In genomic region chr19:10718205-10719196, GRCh38 we compare ENCODE assay signal across 1 cellular context.
TF ChIP-seq lines count a peak whose summit lies in the region.

No MANE protein-coding gene starts in this region.

TF ChIP-seq in GM12878, 131 proteins besides CTCF, POLR2A, EP300 and RAD21 (continued from another document and continues in another):
- no peak for TF ChIP-seq RAD51 (IDR thresholded peaks at IDR 0.05)
- no peak for TF ChIP-seq E2F8 (IDR thresholded peaks at IDR 0.05; ENCODE audit: low read depth, partially characterized antibody)
- no peak for TF ChIP-seq DPF2 (IDR thresholded peaks at IDR 0.05)
- TF ChIP-seq MYB (IDR thresholded peaks at IDR 0.05; ENCODE audit: borderline replicate concordance, low read depth, low read length): no peak
- TF ChIP-seq E4F1 (IDR thresholded peaks at IDR 0.05; ENCODE audit: borderline replicate concordance, partially characterized antibody): no peak
- no peak for TF ChIP-seq RCOR1 (conservative IDR thresholded peaks at IDR 0.05; ENCODE audit: low read depth, low read length)
- no peak for TF ChIP-seq CBX3 (IDR thresholded peaks at IDR 0.05; ENCODE audit: borderline replicate concordance, low read depth)
- no peak for TF ChIP-seq ZZZ3 (IDR thresholded peaks at IDR 0.05; ENCODE audit: control insufficient read depth, insufficient read length, low read depth)
- 0 out of 2 replicates have a peak, but pooled peaks have one; percentile 10 for TF ChIP-seq MXI1 (IDR thresholded peaks at IDR 0.05; ENCODE audit: low read depth, low read length)
- no peak for TF ChIP-seq CREM (IDR thresholded peaks at IDR 0.05; ENCODE audit: low read depth)
- no peak for TF ChIP-seq HDGF (IDR thresholded peaks at IDR 0.05)
- no peak for TF ChIP-seq MLLT1 (IDR thresholded peaks at IDR 0.05)
- no peak for TF ChIP-seq FOXM1 (IDR thresholded peaks at IDR 0.05; ENCODE audit: low read depth, low read length)
- no peak for TF ChIP-seq TCF12 (IDR thresholded peaks at IDR 0.05; ENCODE audit: low read depth, low read length)
- peak; percentile 20; the same call in 1 of the 2 replicates for TF ChIP-seq POLR2AphosphoS5 (IDR thresholded peaks at IDR 0.05; ENCODE audit: low read length)
- TF ChIP-seq NR2C2 (IDR thresholded peaks at IDR 0.05; ENCODE audit: borderline replicate concordance, control insufficient read depth, insufficient read length, low read depth): no peak
- TF ChIP-seq FOXK2 (IDR thresholded peaks at IDR 0.05): no peak
- no peak for TF ChIP-seq IRF4 (IDR thresholded peaks at IDR 0.05; ENCODE audit: low read depth, low read length)
- TF ChIP-seq ZSCAN29 (IDR thresholded peaks at IDR 0.05): no peak
- no peak for TF ChIP-seq SRF (IDR thresholded peaks at IDR 0.05; ENCODE audit: low read depth in 2 of 2, low read length in 2 of 2)
- peak; percentile 82; the same call in 1 of the 2 replicates for TF ChIP-seq IKZF1 (conservative IDR thresholded peaks at IDR 0.05)
- no peak for TF ChIP-seq ZNF274 (IDR thresholded peaks at IDR 0.05; ENCODE audit: insufficient read depth, insufficient read length)
- TF ChIP-seq REST (IDR thresholded peaks at IDR 0.05; ENCODE audit: low read depth, low read length): no peak
- no peak for TF ChIP-seq ASH2L (IDR thresholded peaks at IDR 0.05; ENCODE audit: borderline replicate concordance, low read depth)
- TF ChIP-seq WRNIP1 (IDR thresholded peaks at IDR 0.05; ENCODE audit: borderline replicate concordance, low read depth, low read length): no peak
- TF ChIP-seq YY1 (IDR thresholded peaks at IDR 0.05; ENCODE audit: low read depth, low read length): 0 out of 2 replicates have a peak, but pooled peaks have one; percentile 39
- 0 out of 2 replicates have a peak, but pooled peaks have one; percentile 71 for TF ChIP-seq NR2F1 (conservative IDR thresholded peaks at IDR 0.05)
- TF ChIP-seq PAX8 (IDR thresholded peaks at IDR 0.05): no peak
- TF ChIP-seq NFYA (IDR thresholded peaks at IDR 0.05; ENCODE audit: borderline replicate concordance, low read depth, low read length): no peak
- TF ChIP-seq SREBF1 (IDR thresholded peaks at IDR 0.05; ENCODE audit: low read length): no peak
- no peak for TF ChIP-seq SPI1 (IDR thresholded peaks at IDR 0.05; ENCODE audit: borderline replicate concordance, insufficient read depth, low read depth, low read length)
- TF ChIP-seq MEF2A (IDR thresholded peaks at IDR 0.05; ENCODE audit: insufficient read depth, low read depth, low read length): no peak
- TF ChIP-seq EGR1 (IDR thresholded peaks at IDR 0.05; ENCODE audit: borderline replicate concordance in 1 of 2, low read depth in 2 of 2, low read length in 2 of 2): peak in 1 of 2 experiments; percentile 63; a peak in 1 of 3 replicates
- TF ChIP-seq SMARCA5 (IDR thresholded peaks at IDR 0.05): no peak
- TF ChIP-seq CHD4 (IDR thresholded peaks at IDR 0.05): no peak
- no peak for TF ChIP-seq ZBTB33 (IDR thresholded peaks at IDR 0.05)
- TF ChIP-seq CREB1 (IDR thresholded peaks at IDR 0.05; ENCODE audit: low read depth): no peak
- no peak for TF ChIP-seq NRF1 (conservative IDR thresholded peaks at IDR 0.05; ENCODE audit: low read depth, low read length)
- no peak for TF ChIP-seq HSF1 (IDR thresholded peaks at IDR 0.05; ENCODE audit: low read depth, low read length)
- no peak for TF ChIP-seq GABPA (IDR thresholded peaks at IDR 0.05; ENCODE audit: low read depth)
- TF ChIP-seq CUX1 (IDR thresholded peaks at IDR 0.05; ENCODE audit: insufficient replicate concordance, low read depth, low read length): no peak
- TF ChIP-seq MAX (IDR thresholded peaks at IDR 0.05; ENCODE audit: low read depth, low read length): no peak
- TF ChIP-seq POLR2AphosphoS2 (IDR thresholded peaks at IDR 0.05; ENCODE audit: low read depth, low read length): no peak
